Comparison of ENCODE assay signal across 7 cellular contexts in genomic region chr7:142487565-142487964, GRCh38.
DNase-seq lines count a peak whose midpoint lies in the region; ATAC-seq, FAIRE-seq and TF ChIP-seq lines count a peak whose summit lies in the region.
"Not testable (repeated sequence)": the region's sequence is repeated elsewhere in the genome, so short reads cannot be mapped to it uniquely, and the experiment has no call there.

No MANE protein-coding gene starts in this region.

- not testable (repeated sequence) for H3K79me2 ChIP-seq in GM12878 (ENCODE audit: control insufficient read depth, insufficient read depth, low read length)

- H3K9ac ChIP-seq in GM12878 (ENCODE audit: control insufficient read depth, insufficient read depth, low read length), result not testable (repeated sequence)

- not testable (repeated sequence) for H4K20me1 ChIP-seq in GM12878 (ENCODE audit: control insufficient read depth, insufficient read depth)

- POLR2A ChIA-PET in GM12878 (lab: Charles Lee), result not testable (repeated sequence)

- TF ChIP-seq POLR2A in GM12878 (IDR thresholded peaks at IDR 0.05; ENCODE audit: low read depth, low read length), result not testable (repeated sequence)

- 4% methylated on average over 4 of the region's 4 CpGs for WGBS in GM12878 (ENCODE audit: insufficient coverage, insufficient replicate concordance, low lambda C conversion rate, missing lambda C conversion rate)

- not testable (repeated sequence) for H3K27ac ChIP-seq in GM12878 (ENCODE audit: control insufficient read depth, insufficient read depth)

- TF ChIP-seq EP300 in GM12878 (IDR thresholded peaks at IDR 0.05; ENCODE audit: borderline replicate concordance in 1 of 2, control insufficient read depth in 1 of 2, low read depth in 2 of 2, low read length in 2 of 2), result not testable (repeated sequence)

- TF ChIP-seq RAD21 in GM12878 (IDR thresholded peaks at IDR 0.05; ENCODE audit: insufficient read depth, low read depth, low read length), result not testable (repeated sequence)

- not testable (repeated sequence) for H2AFZ ChIP-seq in GM12878 (ENCODE audit: control insufficient read depth, low read depth, low read length)

- not testable (repeated sequence) for H3K36me3 ChIP-seq in GM12878 (ENCODE audit: control insufficient read depth in 2 of 2, insufficient read depth in 2 of 2, low read length in 1 of 2)

- not testable (repeated sequence) for H3K9me3 ChIP-seq in GM12878 (replicated peaks; ENCODE audit: control insufficient read depth, insufficient read depth, low read length)

- ATAC-seq in GM18502 (IDR thresholded peaks at IDR 0.05; ENCODE audit: poor library complexity, unreplicated experiment), result peak; percentile 50
- peak; percentile 61 for ATAC-seq in GM19395 (IDR thresholded peaks at IDR 0.05; ENCODE audit: unreplicated experiment)
- peak; percentile 56 for ATAC-seq in GM21723 (IDR thresholded peaks at IDR 0.05; ENCODE audit: unreplicated experiment)
- ATAC-seq in HG02885 (IDR thresholded peaks at IDR 0.05; ENCODE audit: poor library complexity, unreplicated experiment), result peak; percentile 49
- peak; percentile 18; the same call in 1 of the 3 replicates for ATAC-seq in GM12878

- H3K27me3 ChIP-seq in GM12878 (replicated peaks in 1 of 2; ENCODE audit: control insufficient read depth in 2 of 2, insufficient read depth in 2 of 2, low read length in 1 of 2), result not testable (repeated sequence)

- H3K4me3 ChIP-seq in GM12878, result not testable (repeated sequence)

- H3K4me2 ChIP-seq in GM12878 (ENCODE audit: control insufficient read depth, insufficient read depth), result not testable (repeated sequence)

- SMC1A ChIA-PET in GM12878 (lab: Charles Lee; ENCODE audit: uncharacterized antibody, unreplicated experiment), result not testable (repeated sequence)

- not testable (repeated sequence) for H3K4me1 ChIP-seq in GM12878 (ENCODE audit: control insufficient read depth, insufficient read depth, low read length)

- peak; percentile 70 for FAIRE-seq in GM12878 (lab: Jason Lieb, UNC)

- RAD21 ChIA-PET in GM12878 (lab: Charles Lee; ENCODE audit: unreplicated experiment), result not testable (repeated sequence)

- in situ Hi-C loops in GM12878 (cut with MboI), result not testable (repeated sequence)

- CTCF ChIA-PET in GM12878 (lab: Yijun Ruan, JAX), result interaction anchor here (2.0 to 13.2 kb wide), 3 partner anchors 7 to 24 kb away, joined by 10 to 205 read pairs (median 120); no protein-coding TSS in a partner anchor

- not testable (repeated sequence) for TF ChIP-seq CTCF in GM12878 (IDR thresholded peaks at IDR 0.05 in 2 of 3, conservative IDR thresholded peaks at IDR 0.05 in 1 of 3; ENCODE audit: control insufficient read depth in 2 of 3, extremely low read depth in 1 of 3, insufficient read depth in 1 of 3, low read depth in 3 of 3, low read length in 3 of 3)

- DNase-seq in MV-4-11 (lab: John Stamatoyannopoulos, UW) (peak; percentile 17), OCI-M1 (lab: John Stamatoyannopoulos, UW) (peak; percentile 0)
- DNase-seq in GM12878 (ENCODE audit: low read depth, low spot score), result not testable (repeated sequence)

- intact Hi-C loops in GM12878 (cut with micrococcal nuclease; ENCODE audit: unreplicated experiment), result not testable (repeated sequence)

- not testable (repeated sequence) for BruUV-seq in GM12878 (replicated peaks; lab: Mats Ljungman, UMichigan)

TF ChIP-seq in GM12878, 131 proteins besides CTCF, POLR2A, EP300 and RAD21:
- 0 out of 2 replicates have a peak, but pooled peaks have one; percentile 2 for TF ChIP-seq SPI1 (IDR thresholded peaks at IDR 0.05; ENCODE audit: borderline replicate concordance, insufficient read depth, low read depth, low read length)
